ENCODE assay signal across 1 cellular context in genomic region chr17:49978501-49978900, GRCh38.
TF ChIP-seq lines count a peak whose summit lies in the region.

No MANE protein-coding gene starts in this region.

TF ChIP-seq in GM12878, 131 proteins besides CTCF, POLR2A, EP300 and RAD21:
- TF ChIP-seq BCL11A (IDR thresholded peaks at IDR 0.05; ENCODE audit: low read depth, low read length) (no peak), SPI1 (IDR thresholded peaks at IDR 0.05; ENCODE audit: borderline replicate concordance, insufficient read depth, low read depth, low read length) (0 out of 2 replicates have a peak, but pooled peaks have one; percentile 8)
